Comparison of ENCODE assay signal across 8 cellular contexts in genomic region chr1:93909146-93910050, GRCh38. TPM values are rescaled to one million over a fixed set of nuclear protein-coding genes. Genes with fewer than 3 reads are reported as not detected.
A peak's percentile ranks its signal among the peaks of the same experiment; 100 is the strongest.
DNase-seq lines count a peak whose midpoint lies in the region; ATAC-seq and TF ChIP-seq lines count a peak whose summit lies in the region.

GCLM (minus strand) TSS chr1:93909430; CDS start chr1:93909163, 267 bp downstream.

- peak; percentile 91 to 96 for TF ChIP-seq CTCF in left lung (IDR thresholded peaks at IDR 0.05)

- no peaks in the 10 kb centered on the region for H4K20me1 ChIP-seq in BLaER1

- H3K27ac Mint-ChIP-seq in dendritic cell treated with granulocyte-macrophage colony-stimulating factor and Interleukin-4, amounts not matched to agents 40 ng/mL and 50 ng/mL, for 4 days, result peak within 1 kb of the TSS; percentile 78

- H3K9me3 ChIP-seq in BLaER1 (peaks cover 5% of the 10 kb centered on the region), left lung (peaks cover 0 to 4% of the 10 kb centered on the region in 2 donors)

- H3K4me1 ChIP-seq in BLaER1, result peaks cover 29% of the 10 kb centered on the region
- H3K4me1 ChIP-seq in left lung, result peaks cover 4 to 41% of the 10 kb centered on the region in 2 donors

- peak within 1 kb of the TSS; percentile 82 for H3K4me3 Mint-ChIP-seq in dendritic cell treated with granulocyte-macrophage colony-stimulating factor and Interleukin-4, amounts not matched to agents 40 ng/mL and 50 ng/mL, for 4 days

- H3K27me3 Mint-ChIP-seq in dendritic cell treated with granulocyte-macrophage colony-stimulating factor and Interleukin-4, amounts not matched to agents 40 ng/mL and 50 ng/mL, for 4 days, result peaks cover 11% of the 10 kb centered on the region

- H3K36me3 ChIP-seq in BLaER1 (no peaks in the 10 kb centered on the region), left lung (no peaks in the 10 kb centered on the region)

- H3K9me3 Mint-ChIP-seq in dendritic cell treated with granulocyte-macrophage colony-stimulating factor and Interleukin-4, amounts not matched to agents 40 ng/mL and 50 ng/mL, for 4 days, result no peaks in the 10 kb centered on the region

- H3K36me3 Mint-ChIP-seq in dendritic cell treated with granulocyte-macrophage colony-stimulating factor and Interleukin-4, amounts not matched to agents 40 ng/mL and 50 ng/mL, for 4 days (ENCODE audit: low read depth), result no peaks in the 10 kb centered on the region

- H3K4me2 ChIP-seq in BLaER1, result peak within 1 kb of the TSS; percentile 91

- DNase-seq in NCI-H526 (lab: John Stamatoyannopoulos, UW) (peak; percentile 57 to 92), left lung (peak; percentile 92 to 100)
- peak; percentile 88 for DNase-seq in activated CD4-positive, alpha-beta T cell treated with anti-CD3 and anti-CD28 coated beads, Interleukin-2, amount 50 U/mL, for 1 hour
- peak; percentile 85 to 89 for DNase-seq in stimulated activated CD4-positive, alpha-beta T cell treated with anti-CD3 and anti-CD28 coated beads, Interleukin-2, amount 100 ng/mL, for 48 hours

- peak within 1 kb of the TSS; percentile 96 for H3K4me3 ChIP-seq in BLaER1
- H3K4me3 ChIP-seq in left lung, result peak within 1 kb of the TSS; percentile 69 to 87

- H3K27ac ChIP-seq in BLaER1 (peak within 1 kb of the TSS; percentile 91), left lung (peak within 1 kb of the TSS; percentile 82 to 94)

- H3K27me3 ChIP-seq in BLaER1, result no peaks in the 10 kb centered on the region
- H3K27me3 ChIP-seq in left lung, result no peaks in the 10 kb centered on the region

- peak; percentile 59 for TF ChIP-seq POLR2A in GM19193 (IDR thresholded peaks at IDR 0.05; ENCODE audit: extremely low read depth, insufficient read depth, insufficient read length)

- peaks cover 28% of the 10 kb centered on the region for H3K4me1 Mint-ChIP-seq in dendritic cell treated with granulocyte-macrophage colony-stimulating factor and Interleukin-4, amounts not matched to agents 40 ng/mL and 50 ng/mL, for 4 days (ENCODE audit: low read depth)

- peak within 1 kb of the TSS; percentile 93 for H3K9ac ChIP-seq in BLaER1

- intact Hi-C loops in dendritic cell treated with granulocyte-macrophage colony-stimulating factor and Interleukin-4, amounts not matched to agents 40 ng/mL and 50 ng/mL, for 4 days (cut with micrococcal nuclease), result loop anchor here (2.0 to 5.0 kb wide), 2 partner anchors 31 to 62 kb away; partner anchors contain the start of gene DNTTIP2
- intact Hi-C loops in left lung (cut with DNase I), result no loop called here

- ATAC-seq in HG03439 (IDR thresholded peaks at IDR 0.05; ENCODE audit: unreplicated experiment) (peak; percentile 95), left lung (peak; percentile 98)

RNA-seq across cellular contexts. Expression of gene GCLM, which starts in this region (rescaled TPM):
- total RNA-seq in left lung, result 10 to 100 TPM; 21.8 to 35.0 TPM

Comparison
In these comparisons a context has a peak if more than half of its experiments do, and no peak if none do; other contexts are left out.
1. Peak in every context shown above with its lines: DNase-seq, ATAC-seq, H3K4me3 ChIP-seq and H3K27ac ChIP-seq.